In the genomic region with DNA sequence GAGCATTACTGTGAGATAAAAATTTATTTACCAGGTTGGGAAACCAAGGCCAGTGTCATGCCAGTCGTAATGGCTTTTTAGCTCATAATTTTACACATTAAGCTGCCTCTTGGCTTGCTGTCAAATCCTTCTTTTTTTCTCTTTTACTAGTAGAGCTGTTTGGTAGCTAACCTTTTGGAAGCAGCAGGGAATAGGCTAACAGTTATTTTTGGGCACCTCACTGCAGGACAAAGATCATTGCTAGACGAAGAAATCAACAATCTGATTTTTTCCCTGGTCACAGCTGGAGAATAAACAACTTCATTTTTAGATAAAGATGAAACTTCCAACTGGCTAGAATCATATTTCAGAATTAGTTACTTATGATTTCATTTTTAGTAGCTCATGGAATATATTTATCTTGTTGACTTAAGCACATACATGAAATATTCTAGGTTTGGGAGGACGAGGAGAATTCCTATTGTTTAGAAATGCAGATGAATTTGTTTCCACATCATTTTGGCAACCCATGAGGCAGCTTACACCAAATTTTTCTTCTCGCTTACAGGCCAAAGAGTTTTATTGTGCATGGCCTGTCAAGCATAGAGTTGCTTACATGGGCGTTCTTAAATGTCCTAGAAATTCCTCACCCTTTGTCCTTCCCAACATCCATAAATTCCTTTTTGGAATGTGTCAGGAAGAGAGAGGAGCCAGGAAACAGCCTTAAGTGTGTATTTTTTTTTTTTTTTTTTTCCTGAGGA, we compare ENCODE assay signal across 18 cellular contexts. TPM values are rescaled to one million over a fixed set of nuclear protein-coding genes. Genes with fewer than 3 reads are reported as not detected.
DNase-seq lines count a peak whose midpoint lies in the region; TF ChIP-seq lines count a peak whose summit lies in the region.
"Had no signal": no experiment of that assay in that cellular context is flagged by ENCODE, and none has a peak within 500 bp of the region (broad histone marks: within the 10 kb centered on the region; RNA-seq: fewer than 3 reads in every experiment).

No MANE protein-coding gene starts in this region.

- H3K4me1 Mint-ChIP-seq in osteocyte (ENCODE audit: unreplicated experiment) (peaks cover 39% of the 10 kb centered on the region), endothelial cell (ENCODE audit: unreplicated experiment) (peaks cover 10% of the 10 kb centered on the region)
- H3K4me1 Mint-ChIP-seq: activated CD4-positive, alpha-beta memory T cell treated with anti-CD3 and anti-CD28 coated beads, Interleukin-2, amount 10 ng/mL, durations not matched to agents 7 days and 5 days; activated naive CD4-positive, alpha-beta T cell treated with anti-CD3 and anti-CD28 coated beads, Interleukin-2, amount 50 U/mL, for 24 hours had no signal

- TF ChIP-seq CTCF in osteocyte (IDR thresholded peaks at IDR 0.05) (no peak), endothelial cell (IDR thresholded peaks at IDR 0.05; ENCODE audit: unreplicated experiment) (no peak)

- H3K4me3 Mint-ChIP-seq in osteocyte (ENCODE audit: unreplicated experiment) (no peak overlapping the region), endothelial cell (ENCODE audit: unreplicated experiment) (no peak overlapping the region)
- H3K4me3 Mint-ChIP-seq: activated CD4-positive, alpha-beta memory T cell treated with anti-CD3 and anti-CD28 coated beads, Interleukin-2, amount 10 ng/mL, durations not matched to agents 7 days and 5 days; activated naive CD4-positive, alpha-beta T cell treated with anti-CD3 and anti-CD28 coated beads, Interleukin-2, amount 50 U/mL, for 24 hours had no signal

- H3K9me3 Mint-ChIP-seq in osteocyte (ENCODE audit: unreplicated experiment): no peaks in the 10 kb centered on the region
- no peaks in the 10 kb centered on the region for H3K9me3 Mint-ChIP-seq in endothelial cell (ENCODE audit: unreplicated experiment)
- H3K9me3 Mint-ChIP-seq: activated CD4-positive, alpha-beta memory T cell treated with anti-CD3 and anti-CD28 coated beads, Interleukin-2, amount 10 ng/mL, durations not matched to agents 7 days and 5 days had no signal

- H3K27me3 Mint-ChIP-seq in osteocyte (ENCODE audit: unreplicated experiment): no peaks in the 10 kb centered on the region
- H3K27me3 Mint-ChIP-seq in endothelial cell (ENCODE audit: unreplicated experiment): peaks cover 3% of the 10 kb centered on the region

- H3K36me3 Mint-ChIP-seq in osteocyte (ENCODE audit: unreplicated experiment) (no peaks in the 10 kb centered on the region), endothelial cell (ENCODE audit: low read depth, unreplicated experiment) (no peaks in the 10 kb centered on the region)
- H3K36me3 Mint-ChIP-seq: activated naive CD4-positive, alpha-beta T cell treated with anti-CD3 and anti-CD28 coated beads, Interleukin-2, amount 50 U/mL, for 24 hours had no signal

- peak overlapping the region; percentile 71 for H3K27ac Mint-ChIP-seq in osteocyte (ENCODE audit: unreplicated experiment)
- H3K27ac Mint-ChIP-seq in endothelial cell (ENCODE audit: unreplicated experiment): no peak overlapping the region
- H3K27ac Mint-ChIP-seq: activated CD4-positive, alpha-beta memory T cell treated with anti-CD3 and anti-CD28 coated beads, Interleukin-2, amount 10 ng/mL, durations not matched to agents 7 days and 5 days; activated naive CD4-positive, alpha-beta T cell treated with anti-CD3 and anti-CD28 coated beads, Interleukin-2, amount 50 U/mL, for 24 hours had no signal

- DNase-seq in NCI-H2171 treated with DMSO at 0.1 percent for 48 hours (lab: John Stamatoyannopoulos, UW): peak; percentile 20
- DNase-seq in NCI-H2171 (lab: John Stamatoyannopoulos, UW): no peak
- peak; percentile 50 for DNase-seq in glomerular visceral epithelial cell (ENCODE audit: extremely low spot score)
- no peak for DNase-seq in osteocyte (ENCODE audit: extremely low spot score, unreplicated experiment)
- no peak for DNase-seq in activated naive CD4-positive, alpha-beta T cell treated with Interleukin-2 at 50 U/mL for 16 hours
- DNase-seq in effector CD4-positive, alpha-beta T cell: no peak
- no peak for DNase-seq in activated T-cell treated with anti-CD3 and anti-CD28 coated beads, Interleukin-2, amount 50 U/mL, for 48 hours
- no peak for DNase-seq in endothelial cell (ENCODE audit: low spot score)
- DNase-seq: activated CD4-positive, alpha-beta memory T cell treated with anti-CD3 and anti-CD28 coated beads, Interleukin-2, amount 10 ng/mL, durations not matched to agents 7 days and 5 days; activated T-cell treated with anti-CD3 and anti-CD28 coated beads, Interleukin-2, amount 50 U/mL, for 1 hour; GDM1; islet precursor cell; NCI-H2081; NCI-H69; OCI-M1; stimulated activated CD4-positive, alpha-beta T cell treated with anti-CD3 and anti-CD28 coated beads, Interleukin-2, amount 100 ng/mL, for 48 hours; T-helper 2 cell had no signal

RNA-seq across cellular contexts. Expression of gene TNC, which starts 19.6 kb away (rescaled TPM):
- total RNA-seq in osteocyte (75.1 and 81.8 TPM in 2 replicates), endothelial cell (ENCODE audit: unreplicated experiment) (10.1 TPM)

Comparison
In these comparisons a context has a peak if more than half of its experiments do, and no peak if none do; other contexts are left out.
1. DNase-seq: peak in NCI-H2171 treated with DMSO at 0.1 percent for 48 hours (single experiment) and glomerular visceral epithelial cell (single experiment); none in NCI-H2171 (single experiment), osteocyte (single experiment), activated naive CD4-positive, alpha-beta T cell treated with Interleukin-2 at 50 U/mL for 16 hours (single experiment), effector CD4-positive, alpha-beta T cell (single experiment), activated T-cell treated with anti-CD3 and anti-CD28 coated beads, Interleukin-2, amount 50 U/mL, for 48 hours (0 of 2) and endothelial cell (single experiment).